In genomic region chr2:18741888-18742287, GRCh38 we compare ENCODE assay signal across 1 cellular context.
TF ChIP-seq lines count a peak whose summit lies in the region.

No MANE protein-coding gene starts in this region.

TF ChIP-seq in GM23338, 12 proteins besides CTCF, POLR2A, EP300 and RAD21 (continued from another document):
- TF ChIP-seq JUNB (IDR thresholded peaks at IDR 0.05; ENCODE audit: unreplicated experiment), result no peak
- TF ChIP-seq ZNF114 (CRISPR knock-in tag; IDR thresholded peaks at IDR 0.05), result no peak
- no peak for TF ChIP-seq EZH2phosphoT487 (IDR thresholded peaks at IDR 0.05; ENCODE audit: unreplicated experiment)
- TF ChIP-seq STAT1 (IDR thresholded peaks at IDR 0.05; ENCODE audit: unreplicated experiment), result no peak
- no peak for TF ChIP-seq ZNF331 (CRISPR knock-in tag; IDR thresholded peaks at IDR 0.05; ENCODE audit: low read depth)
- TF ChIP-seq NANOG (IDR thresholded peaks at IDR 0.05; ENCODE audit: borderline replicate concordance), result no peak
- TF ChIP-seq, protein P1, sequence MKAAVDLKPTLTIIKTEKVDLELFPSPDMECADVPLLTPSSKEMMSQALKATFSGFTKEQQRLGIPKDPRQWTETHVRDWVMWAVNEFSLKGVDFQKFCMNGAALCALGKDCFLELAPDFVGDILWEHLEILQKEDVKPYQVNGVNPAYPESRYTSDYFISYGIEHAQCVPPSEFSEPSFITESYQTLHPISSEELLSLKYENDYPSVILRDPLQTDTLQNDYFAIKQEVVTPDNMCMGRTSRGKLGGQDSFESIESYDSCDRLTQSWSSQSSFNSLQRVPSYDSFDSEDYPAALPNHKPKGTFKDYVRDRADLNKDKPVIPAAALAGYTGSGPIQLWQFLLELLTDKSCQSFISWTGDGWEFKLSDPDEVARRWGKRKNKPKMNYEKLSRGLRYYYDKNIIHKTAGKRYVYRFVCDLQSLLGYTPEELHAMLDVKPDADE (IDR thresholded peaks at IDR 0.05), result no peak
- TF ChIP-seq POLR2AphosphoS5 (IDR thresholded peaks at IDR 0.05; ENCODE audit: low read depth), result no peak
- TF ChIP-seq REST (IDR thresholded peaks at IDR 0.05; ENCODE audit: unreplicated experiment), result no peak
- no peak for TF ChIP-seq CREB1 (CRISPR knock-in tag; IDR thresholded peaks at IDR 0.05; ENCODE audit: low read depth)
